ENCODE assay signal across 27 cellular contexts in genomic region chr10:123519861-123520260, GRCh38.
"Had no signal": no experiment of that assay in that cellular context is flagged by ENCODE, and none has a peak within 500 bp of the region (broad histone marks: within the 10 kb centered on the region; RNA-seq: fewer than 3 reads in every experiment).

No MANE protein-coding gene starts in this region.

- FAIRE-seq: endometrium, keratinocyte had no signal

- H3K36me3 Mint-ChIP-seq: natural killer cell treated with Interleukin-12 subunit alpha and Interleukin-12 subunit beta and Interleukin-15 and Interleukin-18, amount 100 ng/mL, for 72 hours; stimulated activated naive B cell treated with anti-CD40 and anti-IgM and Interleukin-4, amounts not matched to agents 10 μg/mL and 1 μg/mL and 100 μg/mL, for 72 hours had no signal

- H3K4me1 Mint-ChIP-seq: stimulated activated naive CD8-positive, alpha-beta T cell treated with anti-CD3 and anti-CD28 coated beads, Interleukin-15, amount 100 ng/mL, for 72 hours had no signal

- H3K27ac Mint-ChIP-seq: natural killer cell treated with Interleukin-12 subunit alpha and Interleukin-12 subunit beta and Interleukin-15 and Interleukin-18, amount 100 ng/mL, for 72 hours; neural progenitor cell; stimulated activated naive B cell treated with anti-CD40 and anti-IgM and Interleukin-4, amounts not matched to agents 10 μg/mL and 1 μg/mL and 100 μg/mL, for 72 hours; stimulated activated naive CD8-positive, alpha-beta T cell treated with anti-CD3 and anti-CD28 coated beads, Interleukin-15, amount 100 ng/mL, for 72 hours had no signal

- H3K4me3 ChIP-seq: dorsolateral prefrontal cortex, gastroesophageal sphincter, left ventricle myocardium inferior, lung, neural progenitor cell, psoas muscle, spleen, testis, tibial nerve had no signal

- H3K27ac ChIP-seq: dorsolateral prefrontal cortex, gastroesophageal sphincter, left ventricle myocardium inferior, neural progenitor cell, psoas muscle, spleen, testis, tibial nerve had no signal

- ATAC-seq: esophagus mucosa; gastroesophageal sphincter; natural killer cell treated with Interleukin-12 subunit alpha and Interleukin-12 subunit beta and Interleukin-15 and Interleukin-18, amount 100 ng/mL, for 72 hours; psoas muscle; sciatic nerve; stimulated activated naive B cell treated with anti-CD40 and anti-IgM and Interleukin-4, amounts not matched to agents 10 μg/mL and 1 μg/mL and 100 μg/mL, for 72 hours; stimulated activated naive CD8-positive, alpha-beta T cell treated with anti-CD3 and anti-CD28 coated beads, Interleukin-15, amount 100 ng/mL, for 72 hours had no signal

- H3K9me3 ChIP-seq: gastroesophageal sphincter, left ventricle myocardium inferior, psoas muscle, spleen, testis, tibial nerve had no signal

- H3K27me3 ChIP-seq: neural progenitor cell, testis, tibial nerve had no signal

- H3K4me1 ChIP-seq: gastroesophageal sphincter, left ventricle myocardium inferior, psoas muscle, spleen, testis, tibial nerve had no signal

- H3K4me3 Mint-ChIP-seq: natural killer cell treated with Interleukin-12 subunit alpha and Interleukin-12 subunit beta and Interleukin-15 and Interleukin-18, amount 100 ng/mL, for 72 hours; neural progenitor cell; stimulated activated naive B cell treated with anti-CD40 and anti-IgM and Interleukin-4, amounts not matched to agents 10 μg/mL and 1 μg/mL and 100 μg/mL, for 72 hours; stimulated activated naive CD8-positive, alpha-beta T cell treated with anti-CD3 and anti-CD28 coated beads, Interleukin-15, amount 100 ng/mL, for 72 hours had no signal

- H3K9me3 Mint-ChIP-seq: natural killer cell treated with Interleukin-12 subunit alpha and Interleukin-12 subunit beta and Interleukin-15 and Interleukin-18, amount 100 ng/mL, for 72 hours; stimulated activated naive B cell treated with anti-CD40 and anti-IgM and Interleukin-4, amounts not matched to agents 10 μg/mL and 1 μg/mL and 100 μg/mL, for 72 hours; stimulated activated naive CD8-positive, alpha-beta T cell treated with anti-CD3 and anti-CD28 coated beads, Interleukin-15, amount 100 ng/mL, for 72 hours had no signal

- DNase-seq: cortex of kidney; dorsolateral prefrontal cortex; effector CD8-positive, alpha-beta T cell; foreskin fibroblast; glutamatergic neuron; left ventricle myocardium inferior; mesenchymal stem cell; midbrain; occipital lobe; psoas muscle; retina; spleen; stimulated activated CD4-positive, alpha-beta T cell treated with anti-CD3 and anti-CD28 coated beads, Interleukin-15, amount 100 ng/mL, for 24 hours; stimulated activated CD4-positive, alpha-beta T cell treated with anti-CD3 and anti-CD28 coated beads, Interleukin-2, amount 100 ng/mL, for 24 hours; stimulated activated CD4-positive, alpha-beta T cell treated with anti-CD3 and anti-CD28 coated beads, Interleukin-4, amount 100 ng/mL, for 4 hours; stimulated activated naive B cell treated with anti-CD40 and anti-IgM and Interleukin-4, amounts not matched to agents 10 μg/mL and 1 μg/mL and 100 μg/mL, for 72 hours; stimulated activated naive CD8-positive, alpha-beta T cell treated with anti-CD3 and anti-CD28 coated beads, Interleukin-15, amount 100 ng/mL, for 72 hours; testis had no signal

- H3K36me3 ChIP-seq: gastroesophageal sphincter, left ventricle myocardium inferior, neural progenitor cell, spleen, tibial nerve had no signal
